Comparison of ENCODE assay signal across 13 cellular contexts in genomic region chr1:109625176-109625575, GRCh38. TPM values are rescaled to one million over a fixed set of nuclear protein-coding genes. Genes with fewer than 3 reads are reported as not detected.
A peak's percentile ranks its signal among the peaks of the same experiment; 100 is the strongest.
DNase-seq lines count a peak whose midpoint lies in the region; ATAC-seq and TF ChIP-seq lines count a peak whose summit lies in the region.
"Had no signal": no experiment of that assay in that cellular context is flagged by ENCODE, and none has a peak within 500 bp of the region (broad histone marks: within the 10 kb centered on the region; RNA-seq: fewer than 3 reads in every experiment).

No MANE protein-coding gene starts in this region.

- 90% methylated on average over 16 of the region's 16 CpGs for WGBS in SK-N-SH (ENCODE audit: low lambda C conversion rate)

- no peaks in the 10 kb centered on the region for H3F3A ChIP-seq in SK-N-SH (replicated peaks; ENCODE audit: insufficient read depth)

- H3K9me3 ChIP-seq in SK-N-SH (no peaks in the 10 kb centered on the region), Karpas-422 (ENCODE audit: low read length) (no peaks in the 10 kb centered on the region), neutrophil (no peaks in the 10 kb centered on the region)
- H3K9me3 ChIP-seq: A549, ovary, transverse colon had no signal

- H4K20me1 ChIP-seq in SK-N-SH (ENCODE audit: insufficient read depth) = peaks cover 55% of the 10 kb centered on the region
- H4K20me1 ChIP-seq in Karpas-422 (ENCODE audit: insufficient read depth, low read depth, low read length) = peaks cover 30% of the 10 kb centered on the region; the same call in 1 of the 2 replicates

- no peak overlapping the region for H3K9ac ChIP-seq in SK-N-SH
- peak overlapping the region; percentile 92; the same call in 1 of the 2 replicates for H3K9ac ChIP-seq in Karpas-422 (ENCODE audit: low read length)

- TF ChIP-seq EP300 in SK-N-SH (IDR thresholded peaks at IDR 0.05; ENCODE audit: borderline replicate concordance in 1 of 2, low read depth in 1 of 2, low read length in 1 of 2) = no peak

- H3K79me2 ChIP-seq in SK-N-SH (ENCODE audit: insufficient read depth) (peaks cover 49% of the 10 kb centered on the region), Karpas-422 (ENCODE audit: low read length) (peaks cover 57% of the 10 kb centered on the region)

- TF ChIP-seq RAD21 in SK-N-SH (IDR thresholded peaks at IDR 0.05; ENCODE audit: low read length) = no peak

- H3K27ac ChIP-seq in SK-N-SH (ENCODE audit: low read depth in 2 of 2, low read length in 1 of 2) (no peak overlapping the region; a peak in 1 of 4 replicates), Karpas-422 (ENCODE audit: low read length) (peak overlapping the region; percentile 93), neutrophil (peak overlapping the region; percentile 97)
- H3K27ac ChIP-seq: A549, ovary, SK-N-MC, transverse colon had no signal

- CTCF ChIA-PET in SK-N-SH (lab: Yijun Ruan, JAX) = interaction anchor here (1.0 to 11.9 kb wide), 7 partner anchors 15 to 93 kb away, joined by 3 to 114 read pairs (median 4); no protein-coding TSS in a partner anchor

- POLR2A ChIA-PET in SK-N-SH (lab: Yijun Ruan, JAX) = interaction anchor here (2.9 kb wide), 1 partner anchor 77 kb away, joined by 16 read pairs; the partner anchor contains the start of gene GNAI3

- ATAC-seq in SK-N-SH treated with all-trans-retinoic acid at 6 μM for 48 hours = no peak
- ATAC-seq in HG02840 (IDR thresholded peaks at IDR 0.05; ENCODE audit: low FRiP score, unreplicated experiment) = no peak
- ATAC-seq: A549; activated T-cell treated with anti-CD3 and anti-CD28 coated beads, Interleukin-2, amount 50 U/mL, for 72 hours had no signal

- H3K4me2 ChIP-seq in SK-N-SH (no peak overlapping the region), Karpas-422 (ENCODE audit: low read depth, low read length, poor library complexity, severe bottlenecking) (peak overlapping the region; percentile 97)
- H3K4me2 ChIP-seq: A549 had no signal

- DNase-seq in SK-N-SH (peak; percentile 21), Karpas-422 (no peak), NOMO-1 (lab: John Stamatoyannopoulos, UW; ENCODE audit: unreplicated experiment in 2 of 2) (no peak)
- DNase-seq: activated T-cell treated with anti-CD3 and anti-CD28 coated beads, Interleukin-2, amount 50 U/mL, for 72 hours; mesenchymal stem cell; stimulated activated CD4-positive, alpha-beta T cell treated with anti-CD3 and anti-CD28 coated beads, Interleukin-12 subunit alpha, Interleukin-12 subunit beta, amount 100 ng/mL, for 4 hours; transverse colon had no signal

- TF ChIP-seq CTCF in SK-N-SH (IDR thresholded peaks at IDR 0.05) = no peak
- TF ChIP-seq CTCF in neutrophil (IDR thresholded peaks at IDR 0.05) = no peak

- H3K27me3 ChIP-seq in SK-N-SH (ENCODE audit: insufficient read depth) = no peaks in the 10 kb centered on the region
- H3K27me3 ChIP-seq in Karpas-422 (ENCODE audit: low read length) = no peaks in the 10 kb centered on the region
- no peaks in the 10 kb centered on the region for H3K27me3 ChIP-seq in neutrophil
- H3K27me3 ChIP-seq: ovary, transverse colon had no signal

- H2AFZ ChIP-seq in SK-N-SH (ENCODE audit: low read depth) = no peak overlapping the region
- no peak overlapping the region for H2AFZ ChIP-seq in Karpas-422 (ENCODE audit: low read length)

- H3K4me3 ChIP-seq in SK-N-SH (ENCODE audit: low read depth in 2 of 2, low read length in 1 of 2) = no peak overlapping the region
- peak overlapping the region; percentile 92; the same call in 1 of the 2 replicates for H3K4me3 ChIP-seq in Karpas-422 (ENCODE audit: low read length)
- H3K4me3 ChIP-seq in neutrophil (ENCODE audit: low read depth in 1 of 2, low read length in 1 of 2) = no peak overlapping the region
- H3K4me3 ChIP-seq: A549, ovary, SK-N-MC, transverse colon had no signal

- H3K36me3 ChIP-seq in SK-N-SH (replicated peaks in 1 of 2; ENCODE audit: control insufficient read depth in 1 of 2, insufficient read depth in 2 of 2, low read length in 1 of 2) (peaks cover 0 to 37% of the 10 kb centered on the region in 2 experiments), Karpas-422 (ENCODE audit: insufficient read depth, low read length) (peaks cover 12% of the 10 kb centered on the region), neutrophil (peaks cover 56% of the 10 kb centered on the region)
- H3K36me3 ChIP-seq: ovary, transverse colon had no signal

- no peaks in the 10 kb centered on the region for H3K9me2 ChIP-seq in SK-N-SH
- no peaks in the 10 kb centered on the region for H3K9me2 ChIP-seq in Karpas-422 (replicated peaks; ENCODE audit: insufficient read depth, low read length)

- peaks cover 4 to 42% of the 10 kb centered on the region in 2 experiments; a peak in 1 of 4 replicates for H3K4me1 ChIP-seq in SK-N-SH (ENCODE audit: control insufficient read depth in 1 of 2, insufficient read depth in 2 of 2, low read depth in 1 of 2, low read length in 1 of 2)
- H3K4me1 ChIP-seq in Karpas-422 (ENCODE audit: low read length) = peaks cover 43% of the 10 kb centered on the region
- H3K4me1 ChIP-seq in neutrophil (ENCODE audit: control insufficient read depth in 1 of 2, insufficient read depth in 1 of 2, low read depth in 1 of 2, low read length in 1 of 2) = peaks cover 39 to 40% of the 10 kb centered on the region in 2 experiments

TF ChIP-seq in SK-N-SH, 30 proteins besides CTCF, POLR2A, EP300 and RAD21 (continues in another document):
- no peak for TF ChIP-seq GABPA (IDR thresholded peaks at IDR 0.05; ENCODE audit: low read depth)
- no peak for TF ChIP-seq RFX5 (IDR thresholded peaks at IDR 0.05; ENCODE audit: low read length)
- no peak for TF ChIP-seq FOSL2 (IDR thresholded peaks at IDR 0.05; ENCODE audit: borderline replicate concordance, low read depth)
- no peak for TF ChIP-seq PBX3 (IDR thresholded peaks at IDR 0.05)
- no peak for TF ChIP-seq USF2 (IDR thresholded peaks at IDR 0.05; ENCODE audit: borderline replicate concordance, low read depth, low read length)

TF ChIP-seq in SK-N-SH treated with all-trans-retinoic acid at 6 μM for 48 hours, 23 proteins besides CTCF, POLR2A, EP300 and RAD21 (continues in another document):
- TF ChIP-seq GLIS3 (CRISPR knock-in tag; IDR thresholded peaks at IDR 0.05) (no peak), ARNTL (CRISPR knock-in tag; IDR thresholded peaks at IDR 0.05; ENCODE audit: borderline replicate concordance, low read depth) (no peak), ZFP3 (CRISPR knock-in tag; IDR thresholded peaks at IDR 0.05) (no peak), CSRNP3 (CRISPR knock-in tag; IDR thresholded peaks at IDR 0.05) (no peak), ZC3H10 (CRISPR knock-in tag; IDR thresholded peaks at IDR 0.05) (no peak), SNAI2 (CRISPR knock-in tag; IDR thresholded peaks at IDR 0.05) (no peak), ZFP30 (CRISPR knock-in tag; IDR thresholded peaks at IDR 0.05) (no peak), ZNF565 (CRISPR knock-in tag; conservative IDR thresholded peaks at IDR 0.05; ENCODE audit: low read depth) (no peak), ZNF70 (CRISPR knock-in tag; IDR thresholded peaks at IDR 0.05) (no peak), RARB (CRISPR knock-in tag; IDR thresholded peaks at IDR 0.05) (no peak), OSR1 (CRISPR knock-in tag; IDR thresholded peaks at IDR 0.05) (no peak)

RNA-seq across cellular contexts. Expression of gene AMPD2, which starts 5.5 kb away (rescaled TPM):
- 59.1 and 63.7 TPM in 2 replicates for polyA plus RNA-seq in SK-N-SH (2012; rRNA removed)
- 14.5 and 22.9 TPM in 2 replicates for polyA plus RNA-seq in SK-N-SH (2012; cell fraction: cytosol; rRNA removed)
- 359 and 387 TPM in 2 replicates for polyA plus RNA-seq in SK-N-SH (2012; cell fraction: nucleus; rRNA removed)
- 72.3 and 131 TPM in 2 replicates for total RNA-seq in Karpas-422 (2014; rRNA removed; shearing (Covaris generic); ENCODE audit: low replicate concordance)

RNA-seq across cellular contexts. Expression of gene GNAT2, which starts 5.8 kb away (rescaled TPM):
- polyA plus RNA-seq in SK-N-SH (2012; rRNA removed) = 0.16 TPM in 2 replicates
- 0.14 and 0.18 TPM in 2 replicates for polyA plus RNA-seq in SK-N-SH (2012; cell fraction: cytosol; rRNA removed)
- 0.04 and 0.19 TPM in 2 replicates for polyA plus RNA-seq in SK-N-SH (2012; cell fraction: nucleus; rRNA removed)
- not detected in 2 replicates for total RNA-seq in Karpas-422 (2014; rRNA removed; shearing (Covaris generic); ENCODE audit: low replicate concordance)
- total RNA-seq: ovary, transverse colon had no signal
- polyA plus RNA-seq: ovary had no signal

RNA-seq across cellular contexts. Expression of gene GSTM4, which starts 30.7 kb away (rescaled TPM):
- polyA plus RNA-seq in SK-N-SH (2012; rRNA removed) = 34.2 and 36.1 TPM in 2 replicates
- polyA plus RNA-seq in SK-N-SH (2012; cell fraction: cytosol; rRNA removed) = 25.0 and 27.9 TPM in 2 replicates
- 35.2 and 36.6 TPM in 2 replicates for polyA plus RNA-seq in SK-N-SH (2012; cell fraction: nucleus; rRNA removed)
- 7.7 and 10.0 TPM in 2 replicates for total RNA-seq in Karpas-422 (2014; rRNA removed; shearing (Covaris generic); ENCODE audit: low replicate concordance)

RNA-seq across cellular contexts. Expression of gene GSTM2, which starts 42.7 kb away (rescaled TPM):
- polyA plus RNA-seq in SK-N-SH (2012; rRNA removed) = 70.2 and 97.6 TPM in 2 replicates
- polyA plus RNA-seq in SK-N-SH (2012; cell fraction: cytosol; rRNA removed) = 23.0 and 24.2 TPM in 2 replicates
- 693 and 732 TPM in 2 replicates for polyA plus RNA-seq in SK-N-SH (2012; cell fraction: nucleus; rRNA removed)
- total RNA-seq in Karpas-422 (2014; rRNA removed; shearing (Covaris generic); ENCODE audit: low replicate concordance) = 6.2 and 7.3 TPM in 2 replicates

Comparison
In these comparisons a context has a peak if more than half of its experiments do, and no peak if none do; other contexts are left out.
1. H3K27ac ChIP-seq: peak in Karpas-422 (single experiment) and neutrophil (single experiment); none in SK-N-SH (0 of 2).